ENCODE assay signal across 8 cellular contexts in genomic region chr9:114505187-114506081, GRCh38. TPM values are rescaled to one million over a fixed set of nuclear protein-coding genes. Genes with fewer than 3 reads are reported as not detected.
A peak's percentile ranks its signal among the peaks of the same experiment; 100 is the strongest.
DNase-seq lines count a peak whose midpoint lies in the region; ATAC-seq and TF ChIP-seq lines count a peak whose summit lies in the region.

Gene WHRN, minus strand, starts transcription at chr9:114505473. Its CDS starts 672 bp downstream, at chr9:114504801.

- no peak for TF ChIP-seq RAD21 in liver (IDR thresholded peaks at IDR 0.05)

- no peaks in the 10 kb centered on the region for H3K79me2 ChIP-seq in ACC112 (ENCODE audit: control insufficient read depth, insufficient read depth, low read length, unreplicated experiment)

- CTCF ChIA-PET in activated CD4-positive, alpha-beta memory T cell treated with anti-CD3 and anti-CD28 coated beads for 36 hours (lab: Charles Lee), result interaction anchor here (1.7 to 9.1 kb wide), 5 partner anchors 19 to 148 kb away, joined by 13 to 109 read pairs (median 24); no protein-coding TSS in a partner anchor

- H2AFZ ChIP-seq in ACC112 (ENCODE audit: low read length, unreplicated experiment), result peak within 1 kb of the TSS; percentile 93

- H3K36me3 Mint-ChIP-seq in activated CD4-positive, alpha-beta memory T cell treated with anti-CD3 and anti-CD28 coated beads for 36 hours, result no peaks in the 10 kb centered on the region

- H3K4me3 ChIP-seq in ACC112 (ENCODE audit: low read depth, low read length) (peak within 1 kb of the TSS; percentile 83), dorsolateral prefrontal cortex (peak within 1 kb of the TSS; percentile 43 to 87 (median 73)), liver (ENCODE audit: low read depth in 1 of 3, low read length in 3 of 3) (peak within 1 kb of the TSS; percentile 64 to 73 (median 68))

- no peak within 1 kb of the TSS for H3K27ac ChIP-seq in ACC112 (ENCODE audit: low read depth, low read length)
- peak within 1 kb of the TSS in 56 of 59 donors; percentile 45 to 98 (median 92) for H3K27ac ChIP-seq in dorsolateral prefrontal cortex
- H3K27ac ChIP-seq in liver (ENCODE audit: low read depth in 1 of 2, low read length in 2 of 2), result no peak within 1 kb of the TSS

- peaks cover 17% of the 10 kb centered on the region for H3K27me3 Mint-ChIP-seq in activated CD4-positive, alpha-beta memory T cell treated with anti-CD3 and anti-CD28 coated beads for 36 hours

- H3K27ac Mint-ChIP-seq in activated CD4-positive, alpha-beta memory T cell treated with anti-CD3 and anti-CD28 coated beads for 36 hours, result peak within 1 kb of the TSS; percentile 42

- H3K4me1 ChIP-seq in ACC112 (ENCODE audit: control insufficient read depth, insufficient read depth, low read length, unreplicated experiment), result peaks cover 12% of the 10 kb centered on the region
- peaks cover 3 to 12% (median 5%) of the 10 kb centered on the region in 4 donors for H3K4me1 ChIP-seq in liver (ENCODE audit: control insufficient read depth in 4 of 4, insufficient read depth in 4 of 4, low read length in 3 of 4)

- no peaks in the 10 kb centered on the region for H3K9me3 ChIP-seq in liver (ENCODE audit: control insufficient read depth in 4 of 4, low read length in 3 of 4)

- POLR2A ChIA-PET in activated CD4-positive, alpha-beta memory T cell treated with anti-CD3 and anti-CD28 coated beads for 36 hours (lab: Charles Lee), result interaction anchor here (1.0 to 1.2 kb wide), 2 partner anchors 21 to 82 kb away, joined by 3 to 4 read pairs; partner anchors contain the start of gene ATP6V1G1

- WGBS in liver, result under 1% methylated on average over 75 of the region's 75 CpGs

- H3K9ac ChIP-seq in liver (ENCODE audit: low read depth in 1 of 2, low read length in 2 of 2), result peak within 1 kb of the TSS; percentile 39 to 41

- ATAC-seq in GM19025 (IDR thresholded peaks at IDR 0.05; ENCODE audit: low read depth, unreplicated experiment), result peak; percentile 83
- ATAC-seq in HG03439 (IDR thresholded peaks at IDR 0.05; ENCODE audit: unreplicated experiment), result peak; percentile 71

- peak; percentile 99 for DNase-seq in NCI-H69 (lab: John Stamatoyannopoulos, UW)
- DNase-seq in activated CD4-positive, alpha-beta memory T cell treated with anti-CD3 and anti-CD28 coated beads for 36 hours, result peak; percentile 93
- peak; percentile 67 to 94 (median 90) for DNase-seq in dorsolateral prefrontal cortex
- peak; percentile 89 to 92 for DNase-seq in stimulated activated CD4-positive, alpha-beta T cell treated with anti-CD3 and anti-CD28 coated beads, Interleukin-2, amount 100 ng/mL, for 24 hours

- H3K36me3 ChIP-seq in ACC112 (ENCODE audit: insufficient read depth, low read length) (no peaks in the 10 kb centered on the region), liver (ENCODE audit: control insufficient read depth in 4 of 4, insufficient read depth in 3 of 4, low read depth in 1 of 4, low read length in 3 of 4) (no peaks in the 10 kb centered on the region)

- H3K9me3 Mint-ChIP-seq in activated CD4-positive, alpha-beta memory T cell treated with anti-CD3 and anti-CD28 coated beads for 36 hours, result no peaks in the 10 kb centered on the region

- peaks cover 24% of the 10 kb centered on the region for H3K4me1 Mint-ChIP-seq in activated CD4-positive, alpha-beta memory T cell treated with anti-CD3 and anti-CD28 coated beads for 36 hours (ENCODE audit: low read depth)

- intact Hi-C loops in activated CD4-positive, alpha-beta memory T cell treated with anti-CD3 and anti-CD28 coated beads for 36 hours (cut with micrococcal nuclease), result loop anchor here (2.0 to 5.0 kb wide), 3 partner anchors 73 to 147 kb away; partner anchors contain the start of gene ATP6V1G1
- intact Hi-C loops in dorsolateral prefrontal cortex (cut with DNase I), result loop anchor here in 1 of 2 donors (2.0 to 5.0 kb wide), 4 partner anchors 17 to 168 kb away; partner anchors contain the start of genes ATP6V1G1 and TEX53

- peaks cover 53% of the 10 kb centered on the region for H3K27me3 ChIP-seq in ACC112 (ENCODE audit: insufficient read depth, low read length)
- peaks cover 0 to 26% (median 0%) of the 10 kb centered on the region in 45 donors for H3K27me3 ChIP-seq in dorsolateral prefrontal cortex
- H3K27me3 ChIP-seq in liver (ENCODE audit: control insufficient read depth in 4 of 4, insufficient read depth in 4 of 4, low read length in 3 of 4), result no peaks in the 10 kb centered on the region

- H3K4me3 Mint-ChIP-seq in activated CD4-positive, alpha-beta memory T cell treated with anti-CD3 and anti-CD28 coated beads for 36 hours, result peak within 1 kb of the TSS; percentile 76

- TF ChIP-seq CTCF in dorsolateral prefrontal cortex (IDR thresholded peaks at IDR 0.05 in 54 of 56, conservative IDR thresholded peaks at IDR 0.05 in 2 of 56; ENCODE audit: low read depth in 1 of 56, partially characterized antibody in 56 of 56), result peak in 15 of 56 donors; percentile 4 to 35 (median 15)
- no peak for TF ChIP-seq CTCF in liver (IDR thresholded peaks at IDR 0.05; ENCODE audit: low read depth, low read length, missing input control)

TF ChIP-seq in liver, 16 proteins besides CTCF, POLR2A, EP300 and RAD21:
- peak; percentile 36 to 75 for TF ChIP-seq GABPA (IDR thresholded peaks at IDR 0.05 in 1 of 2, conservative IDR thresholded peaks at IDR 0.05 in 1 of 2)
- no peak for TF ChIP-seq REST (IDR thresholded peaks at IDR 0.05)

RNA-seq across cellular contexts. Expression of gene WHRN, which starts in this region (rescaled TPM):
- 1 to 10 TPM; 2.8 to 4.4 TPM for total RNA-seq in activated CD4-positive, alpha-beta memory T cell treated with anti-CD3 and anti-CD28 coated beads for 36 hours
- 100 to 1,000 TPM in 2 of 120 experiments, 10 to 100 TPM in 117, 1 to 10 TPM in 1; 8.2 to 129 (median 33.9) TPM for total RNA-seq in dorsolateral prefrontal cortex
- 1 to 10 TPM in 1 of 2 donors, under 1 TPM in 1; 0.42 to 1.9 TPM for total RNA-seq in liver
- 1 to 10 TPM in 1 of 2 donors, under 1 TPM in 1; 0.67 to 1.1 TPM for polyA plus RNA-seq in liver

Comparison
In these comparisons a context has a peak if more than half of its experiments do, and no peak if none do; other contexts are left out.
1. H3K27ac ChIP-seq: peak in dorsolateral prefrontal cortex (56 of 59); none in ACC112 (single experiment) and liver (0 of 2).
2. Peak in every context shown above with its lines, with median percentiles within 50 percentile points of each other: H3K4me3 ChIP-seq and DNase-seq.